ENCODE assay signal across 13 cellular contexts in genomic region chr12:70196732-70197361, GRCh38. TPM values are rescaled to one million over a fixed set of nuclear protein-coding genes. Genes with fewer than 3 reads are reported as not detected.
A peak's percentile ranks its signal among the peaks of the same experiment; 100 is the strongest.
DNase-seq lines count a peak whose midpoint lies in the region; ATAC-seq and TF ChIP-seq lines count a peak whose summit lies in the region.
"Had no signal": no experiment of that assay in that cellular context is flagged by ENCODE, and none has a peak within 500 bp of the region (broad histone marks: within the 10 kb centered on the region; RNA-seq: fewer than 3 reads in every experiment).

No MANE protein-coding gene starts in this region.

- H3K27ac ChIP-seq in naive thymus-derived CD4-positive, alpha-beta T cell (ENCODE audit: low read depth, low read length): no peak overlapping the region
- H3K27ac ChIP-seq in breast epithelium: peak overlapping the region in 1 of 2 donors; percentile 15
- H3K27ac ChIP-seq: suprapubic skin had no signal

- H3K4me1 Mint-ChIP-seq in naive thymus-derived CD4-positive, alpha-beta T cell: peaks cover 0 to 6% (median 0%) of the 10 kb centered on the region in 7 donors
- H3K4me1 Mint-ChIP-seq: memory B cell had no signal

- intact Hi-C loops in naive thymus-derived CD4-positive, alpha-beta T cell (cut with micrococcal nuclease): no loop called here
- intact Hi-C loops in breast epithelium (cut with DNase I; ENCODE audit: low total_unique reads): no loop called here

- no peak for TF ChIP-seq POLR2A in breast epithelium (IDR thresholded peaks at IDR 0.05)

- no peaks in the 10 kb centered on the region for H3K27me3 ChIP-seq in naive thymus-derived CD4-positive, alpha-beta T cell (ENCODE audit: control insufficient read depth in 2 of 2, insufficient read depth in 2 of 2, low read length in 2 of 2)
- no peaks in the 10 kb centered on the region for H3K27me3 ChIP-seq in breast epithelium
- H3K27me3 ChIP-seq: suprapubic skin had no signal

- H3K9me3 Mint-ChIP-seq in naive thymus-derived CD4-positive, alpha-beta T cell: peaks cover 0 to 2% (median 0%) of the 10 kb centered on the region in 11 donors
- H3K9me3 Mint-ChIP-seq: memory B cell had no signal

- H3K4me1 ChIP-seq in naive thymus-derived CD4-positive, alpha-beta T cell (ENCODE audit: control insufficient read depth in 2 of 2, insufficient read depth in 2 of 2, low read length in 2 of 2): no peaks in the 10 kb centered on the region
- H3K4me1 ChIP-seq in breast epithelium: no peaks in the 10 kb centered on the region
- H3K4me1 ChIP-seq: suprapubic skin had no signal

- H3K36me3 ChIP-seq in naive thymus-derived CD4-positive, alpha-beta T cell (ENCODE audit: control insufficient read depth in 2 of 3, insufficient read depth in 3 of 3, low read length in 3 of 3): no peaks in the 10 kb centered on the region
- H3K36me3 ChIP-seq in breast epithelium: no peaks in the 10 kb centered on the region
- H3K36me3 ChIP-seq: suprapubic skin had no signal

- CTCF ChIA-PET in naive thymus-derived CD4-positive, alpha-beta T cell (lab: Charles Lee): no interaction called here

- peaks cover 0 to 5% (median 4%) of the 10 kb centered on the region in 5 donors for H3K27me3 Mint-ChIP-seq in naive thymus-derived CD4-positive, alpha-beta T cell
- H3K27me3 Mint-ChIP-seq: memory B cell had no signal

- H3K4me3 ChIP-seq in naive thymus-derived CD4-positive, alpha-beta T cell (ENCODE audit: low read length): no peak overlapping the region
- no peak overlapping the region for H3K4me3 ChIP-seq in breast epithelium
- H3K4me3 ChIP-seq: suprapubic skin had no signal

- peaks cover 0 to 4% (median 0%) of the 10 kb centered on the region in 5 donors for H3K36me3 Mint-ChIP-seq in naive thymus-derived CD4-positive, alpha-beta T cell
- H3K36me3 Mint-ChIP-seq: activated naive CD8-positive, alpha-beta T cell; memory B cell had no signal

- no peaks in the 10 kb centered on the region for H3K9me3 ChIP-seq in naive thymus-derived CD4-positive, alpha-beta T cell (ENCODE audit: control insufficient read depth in 2 of 3, low read length in 3 of 3)
- H3K9me3 ChIP-seq in breast epithelium: no peaks in the 10 kb centered on the region
- H3K9me3 ChIP-seq: suprapubic skin had no signal

- H3K27ac Mint-ChIP-seq in naive thymus-derived CD4-positive, alpha-beta T cell: no peak overlapping the region
- H3K27ac Mint-ChIP-seq: activated naive CD8-positive, alpha-beta T cell; memory B cell had no signal

- POLR2A ChIA-PET in naive thymus-derived CD4-positive, alpha-beta T cell (lab: Charles Lee): no interaction called here

- no peak for ATAC-seq in naive thymus-derived CD4-positive, alpha-beta T cell

- H3K4me3 Mint-ChIP-seq in naive thymus-derived CD4-positive, alpha-beta T cell: no peak overlapping the region
- H3K4me3 Mint-ChIP-seq: activated naive CD8-positive, alpha-beta T cell; memory B cell had no signal

- no peak for TF ChIP-seq CTCF in breast epithelium (IDR thresholded peaks at IDR 0.05)

- peak; percentile 52 for DNase-seq in Ammon's horn (ENCODE audit: low spot score)
- DNase-seq in NCI-H2171 treated with DMSO at 0.1 percent for 48 hours (lab: John Stamatoyannopoulos, UW): peak; percentile 87
- peak; percentile 69 for DNase-seq in cerebellum (ENCODE audit: low spot score)
- peak; percentile 38 for DNase-seq in midbrain (lab: John Stamatoyannopoulos, UW)
- no peak for DNase-seq in naive thymus-derived CD4-positive, alpha-beta T cell
- no peak for DNase-seq in hepatic stellate cell (ENCODE audit: low spot score)
- no peak for DNase-seq in NCI-H1048 (lab: John Stamatoyannopoulos, UW)
- no peak for DNase-seq in breast epithelium (ENCODE audit: low spot score in 2 of 2)
- DNase-seq: effector memory CD4-positive, alpha-beta T cell; NK-92 treated with Interleukin-12 subunit alpha and Interleukin-12 subunit beta, amount 100 ng/mL, for 24 hours had no signal

RNA-seq across cellular contexts. Expression of gene CNOT2, which starts 46.4 kb away (rescaled TPM):
- 223 TPM for total RNA-seq in cerebellum
- total RNA-seq in naive thymus-derived CD4-positive, alpha-beta T cell: 100 to 1,000 TPM in 4 of 5 experiments, 10 to 100 TPM in 1; 76.2 to 144 (median 116) TPM
- 100 to 1,000 TPM; 114 to 122 TPM for polyA plus RNA-seq in naive thymus-derived CD4-positive, alpha-beta T cell
- 100 to 1,000 TPM; 132 to 275 (median 191) TPM for total RNA-seq in breast epithelium

Comparison
In these comparisons a context has a peak if more than half of its experiments do, and no peak if none do; other contexts are left out.
1. DNase-seq: peak in Ammon's horn (single experiment), NCI-H2171 treated with DMSO at 0.1 percent for 48 hours (single experiment), cerebellum (single experiment) and midbrain (single experiment); none in naive thymus-derived CD4-positive, alpha-beta T cell (0 of 9), hepatic stellate cell (single experiment), NCI-H1048 (single experiment) and breast epithelium (0 of 2).